Comparison of ENCODE assay signal across 1 cellular context in the genomic region with DNA sequence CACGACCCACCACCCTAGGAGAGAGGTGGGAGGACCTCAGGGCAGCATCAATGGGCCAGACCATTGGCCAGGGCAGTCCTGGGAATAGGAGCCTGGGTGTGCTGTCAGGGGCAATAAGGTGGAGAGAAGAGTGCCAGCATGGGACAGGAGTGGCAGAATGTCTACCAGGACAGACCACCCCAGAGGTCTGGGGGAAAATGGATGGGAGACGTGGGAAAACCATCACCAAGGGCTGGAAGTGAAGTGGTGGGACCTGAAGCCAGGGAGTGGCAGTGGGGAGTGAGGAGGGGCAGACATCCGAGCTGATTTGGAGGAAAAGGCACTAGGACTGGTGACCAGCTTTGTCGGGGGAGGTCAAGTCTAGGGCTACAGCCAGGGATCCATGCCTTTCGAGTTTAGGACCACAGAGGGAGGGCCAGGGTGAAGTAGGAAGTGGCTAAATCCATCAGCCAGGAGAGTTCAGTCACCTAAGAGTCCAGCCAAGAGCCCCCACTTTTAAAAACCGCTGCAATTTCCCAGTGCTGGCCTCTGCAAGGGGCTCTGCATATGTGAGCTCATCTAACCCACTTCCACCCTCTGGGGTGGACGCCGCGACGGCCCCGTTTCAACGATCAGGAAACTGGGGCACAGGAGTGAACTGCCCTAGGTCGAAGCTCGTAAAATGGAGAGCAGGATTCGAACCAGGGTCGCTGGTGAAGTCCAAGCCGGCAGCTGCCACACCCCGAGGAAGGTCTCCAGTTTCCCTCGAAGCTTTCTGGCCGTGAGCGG.
TF ChIP-seq lines count a peak whose summit lies in the region.

No MANE protein-coding gene starts in this region.

TF ChIP-seq in K562, 482 proteins besides CTCF, POLR2A, EP300 and RAD21:
- TF ChIP-seq, protein P1, sequence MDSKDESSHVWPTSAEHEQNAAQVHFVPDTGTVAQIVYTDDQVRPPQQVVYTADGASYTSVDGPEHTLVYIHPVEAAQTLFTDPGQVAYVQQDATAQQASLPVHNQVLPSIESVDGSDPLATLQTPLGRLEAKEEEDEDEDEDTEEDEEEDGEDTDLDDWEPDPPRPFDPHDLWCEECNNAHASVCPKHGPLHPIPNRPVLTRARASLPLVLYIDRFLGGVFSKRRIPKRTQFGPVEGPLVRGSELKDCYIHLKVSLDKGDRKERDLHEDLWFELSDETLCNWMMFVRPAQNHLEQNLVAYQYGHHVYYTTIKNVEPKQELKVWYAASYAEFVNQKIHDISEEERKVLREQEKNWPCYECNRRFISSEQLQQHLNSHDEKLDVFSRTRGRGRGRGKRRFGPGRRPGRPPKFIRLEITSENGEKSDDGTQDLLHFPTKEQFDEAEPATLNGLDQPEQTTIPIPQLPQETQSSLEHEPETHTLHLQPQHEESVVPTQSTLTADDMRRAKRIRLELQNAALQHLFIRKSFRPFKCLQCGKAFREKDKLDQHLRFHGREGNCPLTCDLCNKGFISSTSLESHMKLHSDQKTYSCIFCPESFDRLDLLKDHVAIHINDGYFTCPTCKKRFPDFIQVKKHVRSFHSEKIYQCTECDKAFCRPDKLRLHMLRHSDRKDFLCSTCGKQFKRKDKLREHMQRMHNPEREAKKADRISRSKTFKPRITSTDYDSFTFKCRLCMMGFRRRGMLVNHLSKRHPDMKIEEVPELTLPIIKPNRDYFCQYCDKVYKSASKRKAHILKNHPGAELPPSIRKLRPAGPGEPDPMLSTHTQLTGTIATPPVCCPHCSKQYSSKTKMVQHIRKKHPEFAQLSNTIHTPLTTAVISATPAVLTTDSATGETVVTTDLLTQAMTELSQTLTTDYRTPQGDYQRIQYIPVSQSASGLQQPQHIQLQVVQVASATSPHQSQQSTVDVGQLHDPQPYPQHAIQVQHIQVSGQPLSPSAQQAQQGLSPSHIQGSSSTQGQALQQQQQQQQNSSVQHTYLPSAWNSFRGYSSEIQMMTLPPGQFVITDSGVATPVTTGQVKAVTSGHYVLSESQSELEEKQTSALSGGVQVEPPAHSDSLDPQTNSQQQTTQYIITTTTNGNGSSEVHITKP (IDR thresholded peaks at IDR 0.05; ENCODE audit: partially characterized antibody): no peak
- TF ChIP-seq MYNN (IDR thresholded peaks at IDR 0.05) (no peak), MYNN (CRISPR knock-in tag; IDR thresholded peaks at IDR 0.05) (no peak), SMAD4 (CRISPR knock-in tag; conservative IDR thresholded peaks at IDR 0.05) (no peak), RBM15 (IDR thresholded peaks at IDR 0.05; ENCODE audit: insufficient read depth, low read length) (no peak), ZNF57 (CRISPR knock-in tag; IDR thresholded peaks at IDR 0.05) (no peak), BMI1 (IDR thresholded peaks at IDR 0.05; ENCODE audit: low read length) (no peak), ELK3 (CRISPR knock-in tag; IDR thresholded peaks at IDR 0.05) (no peak)
TF ChIP-seq in K562: peak in this region for 0.
